ENCODE assay signal across 18 cellular contexts in the genomic region with DNA sequence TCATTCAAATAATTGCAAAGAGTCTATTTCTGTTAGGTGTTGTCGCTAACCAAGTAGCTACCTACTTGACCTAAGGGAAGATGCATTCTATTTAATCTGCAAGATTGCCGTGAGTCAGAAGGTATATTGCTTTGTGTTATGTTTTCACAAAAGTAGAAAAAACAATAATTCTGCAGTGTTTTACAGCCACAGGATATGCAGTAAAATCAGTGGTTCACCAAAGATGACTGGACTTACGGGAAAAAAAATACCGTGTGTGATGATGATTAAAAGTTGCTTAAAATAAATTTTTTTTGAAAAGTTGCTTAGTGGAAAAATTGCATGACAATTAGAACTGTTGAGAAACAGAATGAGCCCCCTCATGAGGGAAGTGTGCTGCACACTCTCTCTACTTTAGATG.
DNase-seq lines count a peak whose midpoint lies in the region; TF ChIP-seq lines count a peak whose summit lies in the region.
"Had no signal": no experiment of that assay in that cellular context is flagged by ENCODE, and none has a peak within 500 bp of the region (broad histone marks: within the 10 kb centered on the region; RNA-seq: fewer than 3 reads in every experiment).

No MANE protein-coding gene starts in this region.

- H3K9me2 ChIP-seq in GM23248 (ENCODE audit: insufficient read depth) = no peaks in the 10 kb centered on the region

- no peaks in the 10 kb centered on the region for H4K20me1 ChIP-seq in GM23248 (ENCODE audit: insufficient read depth)

- 94% methylated on average over 4 of the region's 4 CpGs for WGBS in GM23248 (ENCODE audit: low coverage in 1 of 2, low lambda C conversion rate in 2 of 2, missing lambda C conversion rate in 2 of 2), 2 experiments

- H3K4me1 Mint-ChIP-seq in nephron = peaks cover 36% of the 10 kb centered on the region

- no peaks in the 10 kb centered on the region for H3K79me2 ChIP-seq in GM23248 (ENCODE audit: insufficient read depth)

- no peaks in the 10 kb centered on the region for H3K27me3 Mint-ChIP-seq in nephron (ENCODE audit: low read depth)
- H3K27me3 Mint-ChIP-seq: CD4-positive, CD25-positive, alpha-beta regulatory T cell had no signal

- peak overlapping the region; percentile 66; the same call in 1 of the 2 replicates for H3K27ac ChIP-seq in GM23248
- no peak overlapping the region for H3K27ac ChIP-seq in uterus
- no peak overlapping the region for H3K27ac ChIP-seq in dorsolateral prefrontal cortex
- H3K27ac ChIP-seq: KMS-11, Peyer's patch had no signal

- H3F3A ChIP-seq in GM23248 (ENCODE audit: insufficient read depth) = peaks cover 49% of the 10 kb centered on the region

- no peak overlapping the region for H3K4me3 ChIP-seq in GM23248
- no peak overlapping the region for H3K4me3 ChIP-seq in uterus
- no peak overlapping the region for H3K4me3 ChIP-seq in dorsolateral prefrontal cortex
- H3K4me3 ChIP-seq: A549, Peyer's patch had no signal

- in situ Hi-C loops in GM23248 (cut with MboI) = no loop called here

- H3K36me3 ChIP-seq in GM23248 (ENCODE audit: low read depth) (no peaks in the 10 kb centered on the region), uterus (no peaks in the 10 kb centered on the region)
- H3K36me3 ChIP-seq: Peyer's patch had no signal

- H3K4me3 Mint-ChIP-seq in nephron = no peak overlapping the region
- H3K4me3 Mint-ChIP-seq: CD4-positive, CD25-positive, alpha-beta regulatory T cell had no signal

- no peaks in the 10 kb centered on the region for H3K36me3 Mint-ChIP-seq in nephron (ENCODE audit: low read depth)
- H3K36me3 Mint-ChIP-seq: CD4-positive, CD25-positive, alpha-beta regulatory T cell had no signal

- no peak for TF ChIP-seq CTCF in nephron (IDR thresholded peaks at IDR 0.05; ENCODE audit: unreplicated experiment in 3 of 3)
- no peak for TF ChIP-seq CTCF in uterus (IDR thresholded peaks at IDR 0.05)
- TF ChIP-seq CTCF in dorsolateral prefrontal cortex (IDR thresholded peaks at IDR 0.05 in 54 of 56, conservative IDR thresholded peaks at IDR 0.05 in 2 of 56; ENCODE audit: low read depth in 1 of 56, partially characterized antibody in 56 of 56) = no peak

- no peaks in the 10 kb centered on the region for H3K9me3 Mint-ChIP-seq in nephron
- H3K9me3 Mint-ChIP-seq: CD4-positive, CD25-positive, alpha-beta regulatory T cell had no signal

- H3K9me3 ChIP-seq in GM23248 (ENCODE audit: low read depth) = no peaks in the 10 kb centered on the region
- no peaks in the 10 kb centered on the region for H3K9me3 ChIP-seq in uterus
- H3K9me3 ChIP-seq: A549, Peyer's patch had no signal

- no peak overlapping the region for H2AFZ ChIP-seq in GM23248

- intact Hi-C loops in uterus (cut with DNase I; ENCODE audit: low total_unique reads) (no loop called here), dorsolateral prefrontal cortex (cut with DNase I) (no loop called here)

- H3K27ac Mint-ChIP-seq in nephron = peak overlapping the region in 2 of 3 experiments; percentile 53 to 83
- H3K27ac Mint-ChIP-seq: CD4-positive, CD25-positive, alpha-beta regulatory T cell had no signal

- H3K4me1 ChIP-seq in GM23248 (ENCODE audit: insufficient read depth) = peaks cover 51% of the 10 kb centered on the region
- H3K4me1 ChIP-seq in uterus = no peaks in the 10 kb centered on the region
- H3K4me1 ChIP-seq: Peyer's patch had no signal

- TF ChIP-seq POLR2A in uterus (IDR thresholded peaks at IDR 0.05) = no peak

- no peak overlapping the region for H3K9ac ChIP-seq in GM23248
- H3K9ac ChIP-seq: KMS-11 had no signal

- DNase-seq in A172 (ENCODE audit: low spot score) = peak; percentile 20
- no peak for DNase-seq in GM23248
- DNase-seq in amniotic epithelial cell (ENCODE audit: low read depth) = peak; percentile 42
- no peak for DNase-seq in uterus
- DNase-seq in 8988T = no peak
- no peak for DNase-seq in dorsolateral prefrontal cortex
- DNase-seq in H4 (ENCODE audit: low spot score) = no peak
- DNase-seq: CD4-positive, CD25-positive, alpha-beta regulatory T cell; DMS53; NCI-H1417; NCI-H1930; NCI-H2171 treated with DMSO at 0.1 percent for 48 hours; NCI-H82; Peyer's patch; SHP77 had no signal

- H3K27me3 ChIP-seq in GM23248 (replicated peaks; ENCODE audit: insufficient read depth) (no peaks in the 10 kb centered on the region), uterus (no peaks in the 10 kb centered on the region), dorsolateral prefrontal cortex (no peaks in the 10 kb centered on the region)
- H3K27me3 ChIP-seq: Peyer's patch had no signal

- peak overlapping the region; percentile 11 for H3K4me2 ChIP-seq in GM23248 (ENCODE audit: unreplicated experiment)
- H3K4me2 ChIP-seq: KMS-11 had no signal

Comparison
In these comparisons a context has a peak if more than half of its experiments do, and no peak if none do; other contexts are left out.
1. DNase-seq: peak in A172 (single experiment) and amniotic epithelial cell (single experiment); none in GM23248 (single experiment), uterus (0 of 2), 8988T (single experiment), dorsolateral prefrontal cortex (0 of 10) and H4 (single experiment).